Comparison of ENCODE assay signal across 8 cellular contexts in the genomic region with DNA sequence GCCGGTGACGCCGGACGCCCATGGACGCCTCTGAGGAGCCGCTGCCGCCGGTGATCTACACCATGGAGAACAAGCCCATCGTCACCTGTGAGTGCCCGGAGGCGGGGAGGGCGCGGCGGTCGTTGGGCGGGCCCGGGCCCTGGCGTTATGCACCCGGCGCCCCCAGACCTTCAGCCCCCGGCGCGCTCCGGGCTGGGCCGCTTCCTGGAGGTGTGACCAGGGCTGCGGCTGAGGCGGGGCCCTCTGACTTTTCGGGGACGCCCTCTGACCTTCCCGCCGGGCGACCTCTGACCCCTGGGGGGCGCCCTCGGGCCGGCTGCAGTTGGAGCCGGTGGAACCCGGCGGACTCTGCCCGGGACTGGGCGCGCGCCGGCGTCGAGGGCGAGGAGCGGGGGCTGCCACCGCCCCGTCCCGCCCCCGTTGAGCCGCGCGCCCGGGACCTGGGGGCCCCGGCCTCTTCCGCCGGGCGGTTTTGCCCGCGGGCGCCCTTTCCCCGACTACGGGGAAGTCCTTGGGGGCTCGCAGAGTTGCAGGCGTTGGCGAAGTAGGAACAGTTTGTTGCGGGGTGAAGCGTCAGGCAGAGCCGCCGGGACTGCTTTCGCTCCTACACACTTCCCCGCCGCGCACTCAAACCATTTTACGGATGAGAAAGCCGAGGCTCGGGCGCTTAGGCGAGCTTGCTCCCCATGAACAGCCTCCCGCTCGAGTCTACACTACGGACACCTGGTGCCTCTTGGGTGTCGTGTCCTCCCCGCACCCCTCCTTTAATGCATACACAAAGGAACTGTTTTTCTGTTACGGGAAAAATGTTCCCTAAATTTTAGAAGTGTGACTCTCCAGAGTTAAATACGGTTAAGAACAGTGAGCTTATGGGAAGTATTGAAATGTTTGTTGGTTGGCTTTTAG. TPM values are rescaled to one million over a fixed set of nuclear protein-coding genes. Genes with fewer than 3 reads are reported as not detected.
DNase-seq lines count a peak whose midpoint lies in the region; ATAC-seq and TF ChIP-seq lines count a peak whose summit lies in the region.

No MANE protein-coding gene starts in this region.

- DNase-seq in CD14-positive monocyte (ENCODE audit: low spot score) (peak; percentile 58), SJCRH30 (peak; percentile 44 to 46), head of caudate nucleus (peak in 41 of 42 donors; percentile 16 to 88 (median 67)), transverse colon (peak; percentile 83)
- DNase-seq in activated naive CD4-positive, alpha-beta T cell treated with Interleukin-2 at 50 U/mL for 16 hours, result peak; percentile 83

- peak overlapping the region; percentile 69 for H3K4me2 ChIP-seq in parathyroid adenoma (ENCODE audit: low read length)

- no peak overlapping the region for H3K9ac ChIP-seq in parathyroid adenoma

- no peaks in the 10 kb centered on the region for H3K9me3 Mint-ChIP-seq in CD14-positive monocyte

- TF ChIP-seq CTCF in CD14-positive monocyte (IDR thresholded peaks at IDR 0.05) (no peak), parathyroid adenoma (IDR thresholded peaks at IDR 0.05) (no peak), transverse colon (IDR thresholded peaks at IDR 0.05) (peak in 1 of 5 experiments; percentile 16)

- peaks cover 3 to 4% of the 10 kb centered on the region in 2 donors for H3K36me3 Mint-ChIP-seq in CD14-positive monocyte

- no peak for TF ChIP-seq EP300 in transverse colon (IDR thresholded peaks at IDR 0.05; ENCODE audit: low read depth)

- H3K9me3 ChIP-seq in SJCRH30 (replicated peaks), result no peaks in the 10 kb centered on the region
- H3K9me3 ChIP-seq in parathyroid adenoma (ENCODE audit: control insufficient read depth, low read length), result no peaks in the 10 kb centered on the region
- H3K9me3 ChIP-seq in transverse colon, result no peaks in the 10 kb centered on the region

- peak overlapping the region; percentile 57 for H3K27ac ChIP-seq in SJCRH30
- peak overlapping the region; percentile 49 for H3K27ac ChIP-seq in parathyroid adenoma
- H3K27ac ChIP-seq in transverse colon, result peak overlapping the region; percentile 89 to 100 (median 97)

- intact Hi-C loops in CD14-positive monocyte (cut with micrococcal nuclease), result no loop called here
- intact Hi-C loops in head of caudate nucleus (cut with DNase I), result loop anchor here (10.0 kb wide), 1 partner anchor 52 kb away; no protein-coding TSS in a partner anchor
- intact Hi-C loops in transverse colon (cut with DNase I; ENCODE audit: low total_unique reads), result no loop called here

- peaks cover 56% of the 10 kb centered on the region for H3K4me1 Mint-ChIP-seq in CD14-positive monocyte

- no peaks in the 10 kb centered on the region for H3K27me3 ChIP-seq in SJCRH30
- H3K27me3 ChIP-seq in parathyroid adenoma (ENCODE audit: control insufficient read depth, insufficient read depth, low read length), result no peaks in the 10 kb centered on the region
- no peaks in the 10 kb centered on the region for H3K27me3 ChIP-seq in transverse colon

- H3K79me2 ChIP-seq in parathyroid adenoma, result peaks cover 3% of the 10 kb centered on the region

- WGBS in transverse colon (ENCODE audit: low coverage in 1 of 2), 2 donors, result 0 to 1% methylated on average over 1 to 39 of the region's 87 CpGs

- no peak for TF ChIP-seq POLR2A in transverse colon (IDR thresholded peaks at IDR 0.05)

- no peaks in the 10 kb centered on the region for H3K27me3 Mint-ChIP-seq in CD14-positive monocyte (ENCODE audit: low read depth in 3 of 3)

- peak overlapping the region; percentile 62 for H2AFZ ChIP-seq in parathyroid adenoma

- H3K36me3 ChIP-seq in SJCRH30 (peaks cover 2% of the 10 kb centered on the region; the same call in 1 of the 2 replicates), parathyroid adenoma (ENCODE audit: control insufficient read depth, insufficient read depth, low read length) (no peaks in the 10 kb centered on the region), transverse colon (no peaks in the 10 kb centered on the region)

- H3K27ac Mint-ChIP-seq in CD14-positive monocyte, result peak overlapping the region; percentile 84 to 93 (median 89)

- H3K4me3 ChIP-seq in SJCRH30 (peak overlapping the region; percentile 89), parathyroid adenoma (ENCODE audit: low read depth, low read length) (peak overlapping the region; percentile 62), transverse colon (peak overlapping the region; percentile 70 to 99 (median 94))

- peak overlapping the region; percentile 89 to 94 for H3K4me3 Mint-ChIP-seq in CD14-positive monocyte

- H3K4me1 ChIP-seq in SJCRH30 (peaks cover 24% of the 10 kb centered on the region), parathyroid adenoma (no peaks in the 10 kb centered on the region), transverse colon (peaks cover 11 to 45% (median 27%) of the 10 kb centered on the region in 4 donors)

- ATAC-seq in GM19372 (IDR thresholded peaks at IDR 0.05; ENCODE audit: low read depth, unreplicated experiment) (peak; percentile 66), HG03558 (IDR thresholded peaks at IDR 0.05; ENCODE audit: extremely low read depth, unreplicated experiment) (peak; percentile 21)

- in situ Hi-C loops in transverse colon (cut with MboI; ENCODE audit: low pct_ligation_motif_present in 1 of 4, low pct_unique_long_range_greater_than_20kb in 1 of 4, low sequenced_read_pairs in 3 of 4), result no loop called here

RNA-seq across cellular contexts. Expression of gene TRAPPC10, which starts 0.6 kb away (rescaled TPM):
- 1 to 10 TPM; 5.9 to 8.6 TPM for polyA plus RNA-seq in CD14-positive monocyte
- 24.6 and 31.0 TPM in 2 replicates for total RNA-seq in SJCRH30 (2014; rRNA removed; shearing (Covaris generic))
- total RNA-seq in transverse colon, result 10 to 100 TPM; 71.0 to 81.5 (median 79.8) TPM

Comparison
In these comparisons a context has a peak if more than half of its experiments do, and no peak if none do; other contexts are left out.
1. Peak in every context shown above with its lines: DNase-seq, ATAC-seq, H3K4me3 ChIP-seq and H3K27ac ChIP-seq.